ENCODE assay signal across 1 cellular context in the genomic region with DNA sequence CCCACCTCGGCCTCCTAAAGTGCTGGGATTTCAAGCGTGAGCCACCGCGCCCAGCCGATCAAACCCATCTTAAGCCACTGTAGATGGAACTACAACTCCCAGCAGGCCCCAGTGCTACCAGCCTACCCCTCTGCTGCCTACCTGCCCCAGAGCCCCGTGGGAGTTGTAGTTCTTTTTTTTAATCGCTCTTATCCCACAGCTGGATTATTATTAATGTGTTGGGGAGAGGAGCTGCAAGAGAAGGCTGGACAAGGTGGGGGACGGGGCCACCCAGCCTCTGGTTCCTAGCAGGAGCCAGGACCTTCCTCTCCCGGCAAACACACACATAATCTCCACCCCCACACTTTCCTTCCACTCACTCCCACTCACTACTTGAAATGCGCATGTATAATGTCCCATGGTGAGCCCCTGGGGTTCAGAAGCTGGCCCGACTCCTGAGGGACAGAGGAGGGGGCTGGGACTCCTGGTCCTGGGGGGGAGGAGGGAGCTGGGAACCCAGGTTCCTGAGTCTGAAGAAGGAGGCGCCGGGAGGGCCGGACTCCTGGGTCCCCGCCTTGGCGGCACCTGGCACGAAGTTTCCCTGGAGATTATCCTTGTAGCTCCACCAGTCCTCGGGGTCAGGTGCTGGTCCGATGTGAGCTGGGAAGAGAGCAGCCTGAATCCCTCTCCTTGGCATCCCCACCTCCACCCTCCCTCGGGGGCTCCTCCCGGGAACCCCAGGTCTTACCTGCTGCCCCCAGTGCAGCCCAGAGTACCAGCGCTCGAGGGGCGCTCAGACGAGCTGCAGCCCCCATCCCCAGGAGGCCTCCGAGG.
TF ChIP-seq lines count a peak whose summit lies in the region.

No MANE protein-coding gene starts in this region.

TF ChIP-seq in HepG2, 621 proteins besides CTCF, POLR2A, EP300 and RAD21 (continues in another document):
- TF ChIP-seq ADNP (CRISPR knock-in tag; IDR thresholded peaks at IDR 0.05), result no peak
- TF ChIP-seq, protein P1, sequence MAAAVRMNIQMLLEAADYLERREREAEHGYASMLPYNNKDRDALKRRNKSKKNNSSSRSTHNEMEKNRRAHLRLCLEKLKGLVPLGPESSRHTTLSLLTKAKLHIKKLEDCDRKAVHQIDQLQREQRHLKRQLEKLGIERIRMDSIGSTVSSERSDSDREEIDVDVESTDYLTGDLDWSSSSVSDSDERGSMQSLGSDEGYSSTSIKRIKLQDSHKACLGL (CRISPR knock-in tag; IDR thresholded peaks at IDR 0.05), result no peak
- no peak for TF ChIP-seq ZNF614 (CRISPR knock-in tag; IDR thresholded peaks at IDR 0.05; ENCODE audit: borderline replicate concordance)
- TF ChIP-seq HCFC1 (IDR thresholded peaks at IDR 0.05; ENCODE audit: low read depth, low read length), result peak; percentile 98
- TF ChIP-seq ZFYVE20 (CRISPR knock-in tag; IDR thresholded peaks at IDR 0.05; ENCODE audit: borderline replicate concordance, low read depth), result no peak
- TF ChIP-seq NONO (IDR thresholded peaks at IDR 0.05), result no peak
- no peak for TF ChIP-seq NONO (CRISPR knock-in tag; conservative IDR thresholded peaks at IDR 0.05)
- no peak for TF ChIP-seq CCAR2 (optimal IDR thresholded peaks at IDR 0.05; ENCODE audit: low read depth, low read length)
- TF ChIP-seq RNF2 (conservative IDR thresholded peaks at IDR 0.05; ENCODE audit: low read depth), result no peak
- no peak for TF ChIP-seq SCMH1 (CRISPR knock-in tag; IDR thresholded peaks at IDR 0.05; ENCODE audit: borderline replicate concordance)
- TF ChIP-seq GZF1 (CRISPR knock-in tag; IDR thresholded peaks at IDR 0.05), result no peak
- TF ChIP-seq GMEB2 (CRISPR knock-in tag; IDR thresholded peaks at IDR 0.05; ENCODE audit: low read depth), result no peak
- TF ChIP-seq ZNF513 (CRISPR knock-in tag; conservative IDR thresholded peaks at IDR 0.05), result 0 out of 2 replicates have a peak, but pooled peaks have one; percentile 58
- TF ChIP-seq, protein P2, sequence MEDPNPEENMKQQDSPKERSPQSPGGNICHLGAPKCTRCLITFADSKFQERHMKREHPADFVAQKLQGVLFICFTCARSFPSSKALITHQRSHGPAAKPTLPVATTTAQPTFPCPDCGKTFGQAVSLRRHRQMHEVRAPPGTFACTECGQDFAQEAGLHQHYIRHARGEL (CRISPR knock-in tag; IDR thresholded peaks at IDR 0.05), result no peak
- no peak for TF ChIP-seq HNRNPUL1 (IDR thresholded peaks at IDR 0.05; ENCODE audit: low read depth, low read length)
- no peak for TF ChIP-seq ZNF792 (CRISPR knock-in tag; IDR thresholded peaks at IDR 0.05)
- 0 out of 2 replicates have a peak, but pooled peaks have one; percentile 38 for TF ChIP-seq ZNF597 (CRISPR knock-in tag; IDR thresholded peaks at IDR 0.05)
- no peak for TF ChIP-seq ZNF547 (CRISPR knock-in tag; IDR thresholded peaks at IDR 0.05)
- TF ChIP-seq FIP1L1 (IDR thresholded peaks at IDR 0.05; ENCODE audit: borderline replicate concordance, insufficient read depth, low read depth, low read length), result no peak
- TF ChIP-seq GABPA (IDR thresholded peaks at IDR 0.05; ENCODE audit: low read depth, low read length), result no peak
- TF ChIP-seq GABPA (CRISPR knock-in tag; IDR thresholded peaks at IDR 0.05; ENCODE audit: low read depth), result peak; percentile 61
- TF ChIP-seq ZNF841 (CRISPR knock-in tag; IDR thresholded peaks at IDR 0.05; ENCODE audit: borderline replicate concordance), result no peak
- TF ChIP-seq, protein P3, sequence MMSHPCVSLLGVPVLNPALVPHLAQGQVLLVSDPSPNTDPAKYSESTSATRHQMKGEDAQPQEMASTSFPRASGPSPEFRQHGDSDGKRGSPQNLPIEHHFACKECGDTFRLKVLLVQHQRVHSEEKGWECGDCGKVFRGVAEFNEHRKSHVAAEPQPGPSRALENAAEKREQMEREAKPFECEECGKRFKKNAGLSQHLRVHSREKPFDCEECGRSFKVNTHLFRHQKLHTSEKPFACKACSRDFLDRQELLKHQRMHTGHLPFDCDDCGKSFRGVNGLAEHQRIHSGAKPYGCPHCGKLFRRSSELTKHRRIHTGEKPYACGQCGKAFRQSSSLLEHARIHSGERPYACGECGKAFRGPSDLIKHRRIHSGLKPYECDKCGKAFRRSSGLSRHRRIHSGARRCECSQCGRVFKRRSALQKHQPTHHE (CRISPR knock-in tag; IDR thresholded peaks at IDR 0.05; ENCODE audit: borderline replicate concordance), result no peak
- TF ChIP-seq ZNF44 (CRISPR knock-in tag; IDR thresholded peaks at IDR 0.05), result no peak
- no peak for TF ChIP-seq ZFAT (CRISPR knock-in tag; conservative IDR thresholded peaks at IDR 0.05)
- TF ChIP-seq ZNF678 (CRISPR knock-in tag; IDR thresholded peaks at IDR 0.05), result no peak
- TF ChIP-seq, protein P4, sequence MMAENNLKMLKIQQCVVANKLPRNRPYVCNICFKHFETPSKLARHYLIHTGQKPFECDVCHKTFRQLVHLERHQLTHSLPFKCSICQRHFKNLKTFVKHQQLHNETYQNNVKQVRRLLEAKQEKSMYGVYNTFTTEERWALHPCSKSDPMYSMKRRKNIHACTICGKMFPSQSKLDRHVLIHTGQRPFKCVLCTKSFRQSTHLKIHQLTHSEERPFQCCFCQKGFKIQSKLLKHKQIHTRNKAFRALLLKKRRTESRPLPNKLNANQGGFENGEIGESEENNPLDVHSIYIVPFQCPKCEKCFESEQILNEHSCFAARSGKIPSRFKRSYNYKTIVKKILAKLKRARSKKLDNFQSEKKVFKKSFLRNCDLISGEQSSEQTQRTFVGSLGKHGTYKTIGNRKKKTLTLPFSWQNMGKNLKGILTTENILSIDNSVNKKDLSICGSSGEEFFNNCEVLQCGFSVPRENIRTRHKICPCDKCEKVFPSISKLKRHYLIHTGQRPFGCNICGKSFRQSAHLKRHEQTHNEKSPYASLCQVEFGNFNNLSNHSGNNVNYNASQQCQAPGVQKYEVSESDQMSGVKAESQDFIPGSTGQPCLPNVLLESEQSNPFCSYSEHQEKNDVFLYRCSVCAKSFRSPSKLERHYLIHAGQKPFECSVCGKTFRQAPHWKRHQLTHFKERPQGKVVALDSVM (CRISPR knock-in tag; IDR thresholded peaks at IDR 0.05), result no peak
- TF ChIP-seq PHF21A (CRISPR knock-in tag; IDR thresholded peaks at IDR 0.05), result no peak
- TF ChIP-seq CERS6 (CRISPR knock-in tag; IDR thresholded peaks at IDR 0.05), result no peak
- no peak for TF ChIP-seq AHDC1 (CRISPR knock-in tag; IDR thresholded peaks at IDR 0.05; ENCODE audit: borderline replicate concordance)
- no peak for TF ChIP-seq ZNF724P (CRISPR knock-in tag; IDR thresholded peaks at IDR 0.05; ENCODE audit: borderline replicate concordance)
- no peak for TF ChIP-seq PBX2 (CRISPR knock-in tag; IDR thresholded peaks at IDR 0.05)
- no peak for TF ChIP-seq ZNF264 (CRISPR knock-in tag; IDR thresholded peaks at IDR 0.05)
- TF ChIP-seq THAP11 (CRISPR knock-in tag; IDR thresholded peaks at IDR 0.05), result peak; percentile 100
- TF ChIP-seq IKZF4 (CRISPR knock-in tag; IDR thresholded peaks at IDR 0.05; ENCODE audit: borderline replicate concordance, low read depth, not compliant biosample characterization), result no peak
- TF ChIP-seq CC2D1A (CRISPR knock-in tag; IDR thresholded peaks at IDR 0.05), result no peak
- TF ChIP-seq, protein P5, sequence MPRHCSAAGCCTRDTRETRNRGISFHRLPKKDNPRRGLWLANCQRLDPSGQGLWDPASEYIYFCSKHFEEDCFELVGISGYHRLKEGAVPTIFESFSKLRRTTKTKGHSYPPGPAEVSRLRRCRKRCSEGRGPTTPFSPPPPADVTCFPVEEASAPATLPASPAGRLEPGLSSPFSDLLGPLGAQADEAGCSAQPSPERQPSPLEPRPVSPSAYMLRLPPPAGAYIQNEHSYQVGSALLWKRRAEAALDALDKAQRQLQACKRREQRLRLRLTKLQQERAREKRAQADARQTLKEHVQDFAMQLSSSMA (CRISPR knock-in tag; IDR thresholded peaks at IDR 0.05), result no peak
- TF ChIP-seq ZNF777 (CRISPR knock-in tag; IDR thresholded peaks at IDR 0.05), result no peak
- TF ChIP-seq KAT8 (CRISPR knock-in tag; IDR thresholded peaks at IDR 0.05), result no peak
- 0 out of 2 replicates have a peak, but pooled peaks have one; percentile 5 for TF ChIP-seq IKZF5 (CRISPR knock-in tag; IDR thresholded peaks at IDR 0.05)
